15 cellular contexts compared by ENCODE assay signal in the genomic region with DNA sequence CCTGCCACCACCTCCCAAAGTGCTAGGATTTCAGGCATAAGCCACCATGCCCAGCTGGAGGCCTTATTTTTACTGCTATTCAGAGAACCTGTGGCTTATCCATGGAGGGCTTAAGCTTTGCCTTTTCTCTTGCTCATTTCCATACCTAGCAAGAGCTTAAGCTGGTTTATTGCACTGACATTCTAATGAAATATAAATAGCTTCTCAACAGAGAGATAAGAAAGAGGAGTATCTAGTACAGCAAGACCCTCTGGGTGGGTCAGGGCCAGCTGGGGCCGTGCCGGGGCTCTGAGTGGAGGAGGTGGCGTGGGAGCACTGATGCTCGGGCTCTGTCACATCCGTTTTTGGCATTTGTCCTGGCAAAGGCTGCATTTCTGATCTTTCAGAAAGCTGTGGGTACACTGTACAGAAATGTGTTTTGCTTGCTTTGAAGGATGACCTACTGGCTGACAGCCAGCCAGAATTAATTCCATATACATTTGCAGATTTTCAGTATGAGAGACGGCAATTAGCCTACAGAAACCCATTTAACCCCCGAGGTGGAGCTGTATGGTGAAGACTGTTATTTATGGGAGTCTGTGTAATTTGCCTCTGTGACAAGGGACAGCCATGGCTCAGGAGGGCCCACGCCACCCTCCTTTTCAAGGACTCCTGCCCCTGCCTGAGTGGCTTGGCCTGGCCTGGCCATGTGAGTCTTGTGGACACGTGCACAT.
DNase-seq lines count a peak whose midpoint lies in the region; ATAC-seq and TF ChIP-seq lines count a peak whose summit lies in the region.
"Had no signal": no experiment of that assay in that cellular context is flagged by ENCODE, and none has a peak within 500 bp of the region (broad histone marks: within the 10 kb centered on the region; RNA-seq: fewer than 3 reads in every experiment).

No MANE protein-coding gene starts in this region.

- H3K36me3 Mint-ChIP-seq in mesothelial cell of epicardium: no peaks in the 10 kb centered on the region
- H3K36me3 Mint-ChIP-seq: activated naive CD4-positive, alpha-beta T cell treated with anti-CD3 and anti-CD28 coated beads, Interleukin-2, amount 10 ng/mL, durations not matched to agents 7 days and 5 days had no signal

- DNase-seq in RWPE1 (ENCODE audit: low spot score) (no peak), epithelial cell of prostate (ENCODE audit: low read depth, low spot score) (no peak), mesothelial cell of epicardium (ENCODE audit: low spot score in 2 of 2, unreplicated experiment in 2 of 2) (no peak), superior temporal gyrus (ENCODE audit: extremely low spot score) (no peak), H4 (ENCODE audit: low spot score) (no peak)
- DNase-seq: activated naive CD4-positive, alpha-beta T cell treated with anti-CD3 and anti-CD28 coated beads, Interleukin-2, amount 10 ng/mL, durations not matched to agents 7 days and 5 days; KBM-7; NCI-H446; Peyer's patch; stimulated activated naive CD8-positive, alpha-beta T cell treated with anti-CD3 and anti-CD28 coated beads, Interleukin-15, Interleukin-2, amounts not matched to agents 100 U/mL and 50 U/mL, for 24 hours had no signal

- no peaks in the 10 kb centered on the region for H3K9me3 ChIP-seq in BLaER1 treated with 17β-estradiol and CSF1 and Interleukin-3, amounts not matched to agents 10 nM and 100 nM (replicated peaks in 1 of 11)
- H3K9me3 ChIP-seq: Peyer's patch had no signal

- ATAC-seq in GM19467 (IDR thresholded peaks at IDR 0.05; ENCODE audit: unreplicated experiment): no peak
- no peak for ATAC-seq in HG02610 (IDR thresholded peaks at IDR 0.05; ENCODE audit: unreplicated experiment)
- ATAC-seq: activated CD4-positive, CD25-positive, alpha-beta regulatory T cell treated with anti-CD3 and anti-CD28 coated beads, Interleukin-2, amount 50 U/mL, for 24 hours; stimulated activated naive CD8-positive, alpha-beta T cell treated with anti-CD3 and anti-CD28 coated beads, Interleukin-15, Interleukin-2, amounts not matched to agents 100 U/mL and 50 U/mL, for 24 hours had no signal

- peak overlapping the region; percentile 96 for H3K27ac Mint-ChIP-seq in mesothelial cell of epicardium
- H3K27ac Mint-ChIP-seq: activated naive CD4-positive, alpha-beta T cell treated with anti-CD3 and anti-CD28 coated beads, Interleukin-2, amount 10 ng/mL, durations not matched to agents 7 days and 5 days had no signal

- peak overlapping the region in 9 of 11 experiments; percentile 4 to 73 (median 51); a peak in 10 of 22 replicates for H3K27ac ChIP-seq in BLaER1 treated with 17β-estradiol and CSF1 and Interleukin-3, amounts not matched to agents 10 nM and 100 nM
- peak overlapping the region; percentile 90 for H3K27ac ChIP-seq in RWPE1
- H3K27ac ChIP-seq in epithelial cell of prostate: peak overlapping the region; percentile 89
- H3K27ac ChIP-seq: Peyer's patch had no signal

- H3K4me3 Mint-ChIP-seq in mesothelial cell of epicardium: peak overlapping the region; percentile 36
- H3K4me3 Mint-ChIP-seq: activated naive CD4-positive, alpha-beta T cell treated with anti-CD3 and anti-CD28 coated beads, Interleukin-2, amount 10 ng/mL, durations not matched to agents 7 days and 5 days had no signal

- CTCF ChIA-PET in RWPE1 (lab: Yijun Ruan, JAX): interaction anchor here (1.6 kb wide), 1 partner anchor 266 kb away, joined by 7 read pairs; no protein-coding TSS in a partner anchor

- H3K9ac ChIP-seq in BLaER1 treated with 17β-estradiol and CSF1 and Interleukin-3, amounts not matched to agents 10 nM and 100 nM: no peak overlapping the region

- H3K9me3 Mint-ChIP-seq in mesothelial cell of epicardium: no peaks in the 10 kb centered on the region
- H3K9me3 Mint-ChIP-seq: activated naive CD4-positive, alpha-beta T cell treated with anti-CD3 and anti-CD28 coated beads, Interleukin-2, amount 10 ng/mL, durations not matched to agents 7 days and 5 days had no signal

- H3K4me1 Mint-ChIP-seq in mesothelial cell of epicardium: peaks cover 83% of the 10 kb centered on the region
- H3K4me1 Mint-ChIP-seq: activated naive CD4-positive, alpha-beta T cell treated with anti-CD3 and anti-CD28 coated beads, Interleukin-2, amount 10 ng/mL, durations not matched to agents 7 days and 5 days had no signal

- POLR2A ChIA-PET in RWPE1 (lab: Yijun Ruan, JAX; ENCODE audit: low non-redundant PET): no interaction called here

- H4K20me1 ChIP-seq in BLaER1 treated with 17β-estradiol and CSF1 and Interleukin-3, amounts not matched to agents 10 nM and 100 nM: peaks cover 0 to 12% (median 0%) of the 10 kb centered on the region in 11 experiments; a peak in 2 of 22 replicates

- peak overlapping the region in 10 of 11 experiments; percentile 14 to 84 (median 58); a peak in 15 of 22 replicates for H3K4me2 ChIP-seq in BLaER1 treated with 17β-estradiol and CSF1 and Interleukin-3, amounts not matched to agents 10 nM and 100 nM

- no peaks in the 10 kb centered on the region for H3K27me3 Mint-ChIP-seq in mesothelial cell of epicardium (ENCODE audit: low read depth)
- H3K27me3 Mint-ChIP-seq: activated naive CD4-positive, alpha-beta T cell treated with anti-CD3 and anti-CD28 coated beads, Interleukin-2, amount 10 ng/mL, durations not matched to agents 7 days and 5 days had no signal

- no peaks in the 10 kb centered on the region for H3K27me3 ChIP-seq in BLaER1 treated with 17β-estradiol and CSF1 and Interleukin-3, amounts not matched to agents 10 nM and 100 nM
- H3K27me3 ChIP-seq: Peyer's patch had no signal

- H3K4me1 ChIP-seq in BLaER1 treated with 17β-estradiol and CSF1 and Interleukin-3, amounts not matched to agents 10 nM and 100 nM: peaks cover 18 to 42% (median 34%) of the 10 kb centered on the region in 10 experiments
- H3K4me1 ChIP-seq: Peyer's patch had no signal

- TF ChIP-seq CTCF in RWPE1 (conservative IDR thresholded peaks at IDR 0.05; ENCODE audit: low read depth) (no peak), mesothelial cell of epicardium (IDR thresholded peaks at IDR 0.05; ENCODE audit: unreplicated experiment) (no peak)

- no peak overlapping the region for H3K4me3 ChIP-seq in BLaER1 treated with 17β-estradiol and CSF1 and Interleukin-3, amounts not matched to agents 10 nM and 100 nM
- H3K4me3 ChIP-seq: lung, Peyer's patch had no signal

- peaks cover 46 to 94% (median 57%) of the 10 kb centered on the region in 11 experiments for H3K36me3 ChIP-seq in BLaER1 treated with 17β-estradiol and CSF1 and Interleukin-3, amounts not matched to agents 10 nM and 100 nM
- H3K36me3 ChIP-seq: Peyer's patch had no signal
